Comparison of ENCODE assay signal across 9 cellular contexts in the genomic region with DNA sequence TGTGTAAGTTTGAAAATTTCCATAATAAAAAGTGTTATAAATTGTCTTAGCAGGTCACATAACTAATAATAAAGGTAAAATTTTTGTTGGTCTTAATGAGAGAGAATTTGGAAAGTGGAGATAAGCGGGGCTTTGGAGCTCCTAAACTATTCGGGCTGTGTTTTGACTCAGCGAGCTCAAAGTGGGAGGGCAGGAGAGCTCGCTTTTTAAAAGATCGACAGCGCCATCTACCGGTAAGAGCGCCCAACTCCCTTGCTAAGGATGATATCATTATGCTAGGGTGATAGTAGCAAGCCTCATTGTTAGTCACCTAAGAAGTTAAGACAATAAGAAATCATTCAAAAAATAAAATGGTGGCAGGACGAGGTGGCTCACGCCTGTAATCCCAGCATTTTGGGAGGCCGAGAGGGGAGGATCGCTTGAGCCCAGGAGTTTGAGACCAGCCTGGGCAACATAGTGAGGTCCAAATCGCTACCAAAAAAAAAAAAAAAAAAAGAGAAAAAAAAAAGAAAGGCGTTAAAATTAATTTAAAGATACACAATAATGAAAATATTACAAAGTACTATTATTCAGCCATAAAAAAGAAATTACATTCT. TPM values are rescaled to one million over a fixed set of nuclear protein-coding genes. Genes with fewer than 3 reads are reported as not detected.
DNase-seq lines count a peak whose midpoint lies in the region; ATAC-seq, FAIRE-seq and TF ChIP-seq lines count a peak whose summit lies in the region.
"Had no signal": no experiment of that assay in that cellular context is flagged by ENCODE, and none has a peak within 500 bp of the region (broad histone marks: within the 10 kb centered on the region; RNA-seq: fewer than 3 reads in every experiment).

No MANE protein-coding gene starts in this region.

- H3K9me3 ChIP-seq in fibroblast of lung (ENCODE audit: control insufficient read depth, insufficient read depth, low read depth, low read length), result no peaks in the 10 kb centered on the region

- no peaks in the 10 kb centered on the region for H4K20me1 ChIP-seq in fibroblast of lung (ENCODE audit: control insufficient read depth, extremely low read depth, insufficient read depth, low read length)

- peak overlapping the region; percentile 6 for H3K4me2 ChIP-seq in fibroblast of lung (ENCODE audit: extremely low read depth, insufficient read depth, low read length)

- peak; percentile 81 for FAIRE-seq in RCC 7860 (lab: Jason Lieb, UNC)

- no peaks in the 10 kb centered on the region for H3K27me3 ChIP-seq in fibroblast of lung (ENCODE audit: control insufficient read depth, insufficient read depth, low read length)

- DNase-seq in GM12865 (ENCODE audit: low read depth) (peak; percentile 87), KG1 (lab: John Stamatoyannopoulos, UW) (peak; percentile 51), RCC 7860 (ENCODE audit: low spot score) (peak; percentile 69), fibroblast of lung (ENCODE audit: low read depth in 2 of 2) (peak; percentile 77 to 84), neural crest cell (ENCODE audit: low read depth, low spot score) (peak; percentile 90)
- peak; percentile 89 for DNase-seq in activated T-cell treated with anti-CD3 and anti-CD28 coated beads, Interleukin-2, amount 50 U/mL, for 4 hours
- DNase-seq in stimulated activated naive CD8-positive, alpha-beta T cell treated with anti-CD3 and anti-CD28 coated beads, Interleukin-15, amount 100 ng/mL, for 72 hours, result peak; percentile 81 to 88

- peaks cover 14% of the 10 kb centered on the region for H3K4me1 Mint-ChIP-seq in activated T-cell treated with anti-CD3 and anti-CD28 coated beads, Interleukin-2, amount 50 U/mL, for 4 hours (ENCODE audit: low read depth)
- H3K4me1 Mint-ChIP-seq in neural crest cell, result peaks cover 10% of the 10 kb centered on the region
- peaks cover 13% of the 10 kb centered on the region for H3K4me1 Mint-ChIP-seq in stimulated activated naive CD8-positive, alpha-beta T cell treated with anti-CD3 and anti-CD28 coated beads, Interleukin-15, amount 100 ng/mL, for 72 hours

- H3K79me2 ChIP-seq in fibroblast of lung (ENCODE audit: control insufficient read depth, insufficient read depth, low read length), result no peaks in the 10 kb centered on the region

- peak; percentile 99 for ATAC-seq in activated T-cell treated with anti-CD3 and anti-CD28 coated beads, Interleukin-2, amount 50 U/mL, for 4 hours
- ATAC-seq in stimulated activated naive CD8-positive, alpha-beta T cell treated with anti-CD3 and anti-CD28 coated beads, Interleukin-15, amount 100 ng/mL, for 72 hours, result peak; percentile 99
- no peak for ATAC-seq in HG03108 (IDR thresholded peaks at IDR 0.05; ENCODE audit: unreplicated experiment)

- peaks cover 12% of the 10 kb centered on the region for H3K4me1 ChIP-seq in fibroblast of lung (ENCODE audit: control insufficient read depth, extremely low read depth, insufficient read depth, low read length)

- no peak overlapping the region for H3K27ac ChIP-seq in fibroblast of lung (ENCODE audit: insufficient read depth, low read length)

- H3K36me3 Mint-ChIP-seq in activated T-cell treated with anti-CD3 and anti-CD28 coated beads, Interleukin-2, amount 50 U/mL, for 4 hours (ENCODE audit: insufficient read depth), result no peaks in the 10 kb centered on the region
- H3K36me3 Mint-ChIP-seq in neural crest cell (ENCODE audit: low read depth), result no peaks in the 10 kb centered on the region

- no peak overlapping the region for H3K27ac Mint-ChIP-seq in neural crest cell (ENCODE audit: unreplicated experiment)
- H3K27ac Mint-ChIP-seq in stimulated activated naive CD8-positive, alpha-beta T cell treated with anti-CD3 and anti-CD28 coated beads, Interleukin-15, amount 100 ng/mL, for 72 hours, result peak overlapping the region in 1 of 2 donors; percentile 72

- TF ChIP-seq CTCF in GM12865 (IDR thresholded peaks at IDR 0.05; ENCODE audit: insufficient read depth, low read depth, low read length, missing control alignments) (peak; percentile 76), fibroblast of lung (conservative IDR thresholded peaks at IDR 0.05 in 1 of 2, IDR thresholded peaks at IDR 0.05 in 1 of 2; ENCODE audit: low read depth in 1 of 2, low read length in 2 of 2) (peak; percentile 71), neural crest cell (conservative IDR thresholded peaks at IDR 0.05) (peak; percentile 84)

- H3K4me3 Mint-ChIP-seq in activated T-cell treated with anti-CD3 and anti-CD28 coated beads, Interleukin-2, amount 50 U/mL, for 4 hours, result no peak overlapping the region
- H3K4me3 Mint-ChIP-seq in neural crest cell, result no peak overlapping the region
- H3K4me3 Mint-ChIP-seq in stimulated activated naive CD8-positive, alpha-beta T cell treated with anti-CD3 and anti-CD28 coated beads, Interleukin-15, amount 100 ng/mL, for 72 hours, result peak overlapping the region in 1 of 2 donors; percentile 11

- no peak overlapping the region for H2AFZ ChIP-seq in fibroblast of lung (ENCODE audit: low read length)

- no peaks in the 10 kb centered on the region for H3K9me3 Mint-ChIP-seq in activated T-cell treated with anti-CD3 and anti-CD28 coated beads, Interleukin-2, amount 50 U/mL, for 4 hours
- no peaks in the 10 kb centered on the region for H3K9me3 Mint-ChIP-seq in neural crest cell
- H3K9me3 Mint-ChIP-seq in stimulated activated naive CD8-positive, alpha-beta T cell treated with anti-CD3 and anti-CD28 coated beads, Interleukin-15, amount 100 ng/mL, for 72 hours, result no peaks in the 10 kb centered on the region

- no peak overlapping the region for H3K9ac ChIP-seq in fibroblast of lung (ENCODE audit: insufficient read depth, low read length)

- no peaks in the 10 kb centered on the region for H3K27me3 Mint-ChIP-seq in activated T-cell treated with anti-CD3 and anti-CD28 coated beads, Interleukin-2, amount 50 U/mL, for 4 hours (ENCODE audit: low read depth)
- H3K27me3 Mint-ChIP-seq in neural crest cell (ENCODE audit: low read depth), result no peaks in the 10 kb centered on the region
- no peaks in the 10 kb centered on the region for H3K27me3 Mint-ChIP-seq in stimulated activated naive CD8-positive, alpha-beta T cell treated with anti-CD3 and anti-CD28 coated beads, Interleukin-15, amount 100 ng/mL, for 72 hours

- H3K4me3 ChIP-seq in GM12865 (ENCODE audit: low read depth, low read length) (no peak overlapping the region), fibroblast of lung (replicated peaks in 1 of 4; ENCODE audit: control extremely low read depth in 1 of 4, insufficient read depth in 1 of 4, low read depth in 3 of 4, low read length in 4 of 4) (no peak overlapping the region)

- no peaks in the 10 kb centered on the region for H3K36me3 ChIP-seq in fibroblast of lung (ENCODE audit: control insufficient read depth, insufficient read depth, low read length)

RNA-seq across cellular contexts. Expression of a gene that starts 24.8 kb away (rescaled TPM):
- total RNA-seq in activated T-cell treated with anti-CD3 and anti-CD28 coated beads, Interleukin-2, amount 50 U/mL, for 4 hours, result not detected
- not detected in 2 replicates for total RNA-seq in fibroblast of lung
- not detected in 2 replicates for polyA plus RNA-seq in fibroblast of lung
- not detected in 2 replicates for polyA plus RNA-seq in fibroblast of lung (2012)
- not detected in 2 replicates for polyA minus RNA-seq in fibroblast of lung (ENCODE audit: low replicate concordance)
- not detected in 2 replicates for total RNA-seq in neural crest cell
- total RNA-seq: skeletal muscle tissue had no signal

RNA-seq across cellular contexts. Expression of a gene that starts 27.0 kb away (rescaled TPM):
- total RNA-seq in activated T-cell treated with anti-CD3 and anti-CD28 coated beads, Interleukin-2, amount 50 U/mL, for 4 hours, result not detected
- total RNA-seq in fibroblast of lung (0.66 and 1.8 TPM in 2 replicates), neural crest cell (not detected in 2 replicates)
- 0.40 and 0.41 TPM in 2 replicates for polyA plus RNA-seq in fibroblast of lung
- polyA plus RNA-seq in fibroblast of lung (2012), result 1.0 and 1.4 TPM in 2 replicates
- 0.59 and 1.8 TPM in 2 replicates for polyA minus RNA-seq in fibroblast of lung (ENCODE audit: low replicate concordance)

RNA-seq across cellular contexts. Expression of a gene that starts 32.7 kb away (rescaled TPM):
- total RNA-seq in activated T-cell treated with anti-CD3 and anti-CD28 coated beads, Interleukin-2, amount 50 U/mL, for 4 hours, result not detected
- total RNA-seq in fibroblast of lung (not detected in 2 replicates), neural crest cell (not detected in 2 replicates)
- polyA plus RNA-seq in fibroblast of lung, result not detected in 2 replicates
- not detected in 2 replicates for polyA plus RNA-seq in fibroblast of lung (2012)
- polyA minus RNA-seq in fibroblast of lung (ENCODE audit: low replicate concordance), result not detected in 2 replicates
- total RNA-seq: skeletal muscle tissue had no signal

RNA-seq across cellular contexts. Expression of a gene that starts 51.3 kb away (rescaled TPM):
- total RNA-seq in activated T-cell treated with anti-CD3 and anti-CD28 coated beads, Interleukin-2, amount 50 U/mL, for 4 hours, result not detected
- not detected in 2 replicates for total RNA-seq in fibroblast of lung
- polyA plus RNA-seq in fibroblast of lung, result not detected in 2 replicates
- polyA plus RNA-seq in fibroblast of lung (2012), result not detected in 2 replicates
- not detected in 2 replicates for polyA minus RNA-seq in fibroblast of lung (ENCODE audit: low replicate concordance)
- total RNA-seq in neural crest cell, result not detected in 2 replicates
- total RNA-seq: skeletal muscle tissue had no signal
